In genomic region chr5:103249068-103249467, GRCh38 we compare ENCODE assay signal across 7 cellular contexts.
"Had no signal": no experiment of that assay in that cellular context is flagged by ENCODE, and none has a peak within 500 bp of the region (broad histone marks: within the 10 kb centered on the region; RNA-seq: fewer than 3 reads in every experiment).

No MANE protein-coding gene starts in this region.

- ATAC-seq: HCT116, K562 had no signal

- DNase-seq: GM23248, GOT3, H7, IMR-90, KG1 had no signal
